Comparison of ENCODE assay signal across 8 cellular contexts in the genomic region with DNA sequence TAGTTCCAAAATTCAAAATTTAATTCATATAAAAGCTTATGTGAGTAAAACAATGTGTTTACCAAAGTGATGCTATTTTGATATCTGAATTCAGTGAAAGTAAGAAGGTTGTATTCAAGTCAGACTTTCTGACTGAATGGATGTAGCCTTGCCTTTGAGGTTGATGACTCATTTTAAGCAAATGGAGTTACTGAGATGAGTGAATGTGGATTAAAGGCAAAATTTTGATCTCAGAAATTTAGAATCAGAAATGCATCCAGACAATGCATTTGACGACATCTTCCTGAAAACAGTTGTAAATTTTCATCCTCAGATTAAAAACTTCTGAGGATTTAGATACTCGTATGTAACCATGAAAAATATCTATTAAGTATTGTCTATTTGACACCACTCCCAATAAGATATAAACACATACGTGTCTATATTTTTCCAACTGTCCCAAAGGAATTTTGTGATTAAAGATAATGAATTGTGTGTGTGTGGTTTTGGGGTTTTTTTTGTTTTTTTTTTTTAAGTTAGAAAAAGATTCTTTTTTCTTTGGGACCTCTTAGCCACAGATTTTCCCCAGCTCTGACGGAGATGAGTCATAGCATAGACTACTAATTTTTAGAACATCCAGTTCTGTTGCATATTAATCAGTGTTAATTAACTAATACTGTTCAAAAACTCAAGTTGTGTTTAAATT. TPM values are rescaled to one million over a fixed set of nuclear protein-coding genes. Genes with fewer than 3 reads are reported as not detected.
DNase-seq lines count a peak whose midpoint lies in the region; ATAC-seq and TF ChIP-seq lines count a peak whose summit lies in the region.

No MANE protein-coding gene starts in this region.

- peaks cover 87% of the 10 kb centered on the region for H3K36me3 Mint-ChIP-seq in CD4-positive, alpha-beta T cell (ENCODE audit: low read depth)

- no peak overlapping the region for H3K4me3 ChIP-seq in cardiac fibroblast (replicated peaks in 1 of 2; ENCODE audit: low read depth in 2 of 2, low read length in 2 of 2)

- no peak for DNase-seq in CD4-positive, alpha-beta T cell
- peak; percentile 25 for DNase-seq in GM20000 (ENCODE audit: low spot score)
- DNase-seq in cardiac fibroblast (ENCODE audit: low read depth in 2 of 2) = peak; percentile 49 to 79
- no peak for DNase-seq in mesenteric fat pad (ENCODE audit: low spot score)
- no peak for DNase-seq in stimulated activated CD4-positive, alpha-beta T cell treated with anti-CD3 and anti-CD28 coated beads, Interleukin-1b, Interleukin-23, amount 100 ng/mL, for 48 hours
- no peak for DNase-seq in DMS53 (lab: John Stamatoyannopoulos, UW)
- DNase-seq in ureter (ENCODE audit: low spot score) = no peak

- POLR2A ChIA-PET in CD4-positive, alpha-beta T cell (lab: Charles Lee) = no interaction called here

- no peaks in the 10 kb centered on the region for H3K27me3 ChIP-seq in CD4-positive, alpha-beta T cell (ENCODE audit: control insufficient read depth, insufficient read depth, low read length)

- no peak for TF ChIP-seq CTCF in CD4-positive, alpha-beta T cell (IDR thresholded peaks at IDR 0.05)
- TF ChIP-seq CTCF in GM20000 (IDR thresholded peaks at IDR 0.05; ENCODE audit: extremely low read depth, missing control alignments) = no peak
- TF ChIP-seq CTCF in cardiac fibroblast (IDR thresholded peaks at IDR 0.05; ENCODE audit: low read depth, low read length) = no peak

- intact Hi-C loops in CD4-positive, alpha-beta T cell (cut with DNase I, micrococcal nuclease) = loop anchor here in 1 of 2 experiments (2.0 to 5.0 kb wide), 4 partner anchors 17 to 65 kb away; partner anchors contain the start of gene NFKB1

- no peak overlapping the region for H3K27ac ChIP-seq in CD4-positive, alpha-beta T cell (ENCODE audit: low read depth, low read length)

- H3K4me3 Mint-ChIP-seq in CD4-positive, alpha-beta T cell = no peak overlapping the region

- H3K27ac Mint-ChIP-seq in CD4-positive, alpha-beta T cell = peak overlapping the region; percentile 59

- no peaks in the 10 kb centered on the region for H3K27me3 Mint-ChIP-seq in CD4-positive, alpha-beta T cell

- H3K4me1 Mint-ChIP-seq in CD4-positive, alpha-beta T cell (ENCODE audit: low read depth) = peaks cover 70% of the 10 kb centered on the region

- peak; percentile 69 for ATAC-seq in CD4-positive, alpha-beta T cell (ENCODE audit: poor library complexity)
- ATAC-seq in HG03520 (IDR thresholded peaks at IDR 0.05; ENCODE audit: unreplicated experiment) = peak; percentile 87

- H3K9me3 Mint-ChIP-seq in CD4-positive, alpha-beta T cell = no peaks in the 10 kb centered on the region

- H3K9me3 ChIP-seq in CD4-positive, alpha-beta T cell (ENCODE audit: control insufficient read depth, low read length) = no peaks in the 10 kb centered on the region

- CTCF ChIA-PET in CD4-positive, alpha-beta T cell (lab: Charles Lee) = interaction anchor here (1.9 kb wide), 1 partner anchor 8 kb away, joined by 4 read pairs; no protein-coding TSS in a partner anchor

RNA-seq across cellular contexts. Expression of gene NFKB1, which starts 34.4 kb away (rescaled TPM):
- total RNA-seq in CD4-positive, alpha-beta T cell = 100 to 1,000 TPM; 134 TPM
- total RNA-seq in mesenteric fat pad (55.5 TPM), ureter (55.4 TPM)

Comparison
In these comparisons a context has a peak if more than half of its experiments do, and no peak if none do; other contexts are left out.
1. DNase-seq: peak in GM20000 (single experiment) and cardiac fibroblast (2 of 2); none in CD4-positive, alpha-beta T cell (0 of 10), mesenteric fat pad (single experiment), stimulated activated CD4-positive, alpha-beta T cell treated with anti-CD3 and anti-CD28 coated beads, Interleukin-1b, Interleukin-23, amount 100 ng/mL, for 48 hours (single experiment), DMS53 (single experiment) and ureter (single experiment).